In genomic region chr3:99487894-99488293, GRCh38 we compare ENCODE assay signal across 1 cellular context.
TF ChIP-seq lines count a peak whose summit lies in the region.

No MANE protein-coding gene starts in this region.

TF ChIP-seq in WTC11, 78 proteins besides CTCF, POLR2A, EP300 and RAD21:
- TF ChIP-seq HMGXB4 (CRISPR knock-in tag; IDR thresholded peaks at IDR 0.05), result no peak
- no peak for TF ChIP-seq AR (CRISPR knock-in tag; IDR thresholded peaks at IDR 0.05)
- no peak for TF ChIP-seq SOX15 (CRISPR knock-in tag; IDR thresholded peaks at IDR 0.05)
- 0 out of 2 replicates have a peak, but pooled peaks have one; percentile 44 for TF ChIP-seq ZNF317 (CRISPR knock-in tag; IDR thresholded peaks at IDR 0.05; ENCODE audit: borderline replicate concordance, low read depth)
- no peak for TF ChIP-seq ESRRA (CRISPR knock-in tag; IDR thresholded peaks at IDR 0.05; ENCODE audit: borderline replicate concordance)
- TF ChIP-seq ZBTB43 (CRISPR knock-in tag; IDR thresholded peaks at IDR 0.05), result no peak
- no peak for TF ChIP-seq RORB (CRISPR knock-in tag; IDR thresholded peaks at IDR 0.05)
- no peak for TF ChIP-seq ZNF219 (CRISPR knock-in tag; IDR thresholded peaks at IDR 0.05; ENCODE audit: borderline replicate concordance)
